ENCODE assay signal across 35 cellular contexts in the genomic region with DNA sequence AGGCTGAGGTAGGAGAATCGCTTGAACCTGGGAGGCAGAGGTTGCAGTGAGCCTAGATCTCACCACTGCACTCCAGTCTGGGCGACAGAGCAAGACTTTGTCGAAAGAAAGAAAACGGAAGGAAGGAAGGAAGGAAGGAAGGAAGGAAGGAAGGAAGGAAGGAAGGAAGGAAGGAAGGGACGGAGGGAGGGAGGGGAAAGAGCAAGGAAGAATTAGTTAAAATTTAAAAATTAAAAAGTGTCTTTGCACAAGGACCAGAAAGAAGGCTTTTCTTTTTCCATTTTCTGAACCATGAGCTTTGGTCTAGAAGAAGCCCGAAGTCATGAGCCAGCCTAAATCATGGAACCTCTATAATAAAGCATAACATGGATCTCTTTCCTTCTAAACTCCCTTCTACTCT.
DNase-seq lines count a peak whose midpoint lies in the region; ATAC-seq, FAIRE-seq and TF ChIP-seq lines count a peak whose summit lies in the region.
"Had no signal": no experiment of that assay in that cellular context is flagged by ENCODE, and none has a peak within 500 bp of the region (broad histone marks: within the 10 kb centered on the region; RNA-seq: fewer than 3 reads in every experiment).

No MANE protein-coding gene starts in this region.

- POLR2A ChIA-PET in HepG2 (lab: Yijun Ruan, JAX), result no interaction called here
- POLR2A ChIA-PET in A673 (lab: Charles Lee; ENCODE audit: low non-redundant PET), result interaction anchor here (0.6 to 0.7 kb wide), 4 partner anchors 8 to 1006 kb away, joined by 5 to 7 read pairs (median 6); no protein-coding TSS in a partner anchor
- POLR2A ChIA-PET in HEK293 (lab: Yijun Ruan, JAX), result no interaction called here
- POLR2A ChIA-PET in OCI-LY7 (lab: Charles Lee), result interaction anchor here (0.6 to 2.4 kb wide), 4 partner anchors 8 to 406 kb away, joined by 3 to 11 read pairs (median 3); no protein-coding TSS in a partner anchor

- H3K27ac ChIP-seq in HepG2 (ENCODE audit: extremely low read length, insufficient read depth, low read length) (no peak overlapping the region), right lobe of liver (no peak overlapping the region), A673 (ENCODE audit: low read depth, low read length, poor library complexity, severe bottlenecking) (peak overlapping the region; percentile 89), HEK293 (ENCODE audit: extremely low read depth, low read depth, low read length) (no peak overlapping the region), SK-N-MC (peak overlapping the region; percentile 85), esophagus squamous epithelium (no peak overlapping the region), OCI-LY7 (ENCODE audit: low read depth, low read length, poor library complexity, severe bottlenecking) (no peak overlapping the region)
- H3K27ac ChIP-seq: 22Rv1; A549; BLaER1; BLaER1 treated with 17β-estradiol and CSF1 and Interleukin-3, amounts not matched to agents 10 nM and 100 nM; C4-2B had no signal

- no peak for TF ChIP-seq RAD21 in HepG2 (CRISPR knock-in tag; IDR thresholded peaks at IDR 0.05)

- no TSS peak for BruUV-seq in HepG2 (replicated peaks; lab: Mats Ljungman, UMichigan)
- no TSS peak for BruUV-seq in A673 (replicated peaks; lab: Mats Ljungman, UMichigan)
- no TSS peak for BruUV-seq in OCI-LY7 (replicated peaks; lab: Mats Ljungman, UMichigan)

- FAIRE-seq in HepG2 (lab: Jason Lieb, UNC), result no peak
- FAIRE-seq: A204.1, A549, D721Med had no signal

- CTCF ChIA-PET in HepG2 (lab: Yijun Ruan, JAX; ENCODE audit: low intra/inter-chr PET ratio, low total read pairs) (no interaction called here), A673 (lab: Charles Lee) (interaction anchor here (0.5 to 2.1 kb wide), 7 partner anchors 9 to 392 kb away, joined by 3 to 23 read pairs (median 6); no protein-coding TSS in a partner anchor), HEK293 (lab: Yijun Ruan, JAX) (interaction anchor here (0.8 to 1.3 kb wide), 2 partner anchors 10 to 391 kb away, joined by 3 to 4 read pairs; no protein-coding TSS in a partner anchor), OCI-LY7 (lab: Charles Lee; ENCODE audit: unreplicated experiment) (interaction anchor here (1.1 kb wide), 1 partner anchor 337 kb away, joined by 3 read pairs; no protein-coding TSS in a partner anchor)

- H3K4me3 ChIP-seq in HepG2 (replicated peaks in 1 of 3; ENCODE audit: insufficient read depth in 1 of 3, low read depth in 2 of 3, low read length in 3 of 3) (no peak overlapping the region), right lobe of liver (no peak overlapping the region), A673 (ENCODE audit: low read depth, low read length, poor library complexity, severe bottlenecking) (no peak overlapping the region), HEK293 (ENCODE audit: low read depth, low read length) (no peak overlapping the region), SK-N-MC (no peak overlapping the region), esophagus squamous epithelium (no peak overlapping the region), OCI-LY7 (ENCODE audit: low read depth, low read length, poor library complexity, severe bottlenecking) (no peak overlapping the region), MG63 (no peak overlapping the region)
- H3K4me3 ChIP-seq: A549; BLaER1; BLaER1 treated with 17β-estradiol and CSF1 and Interleukin-3, amounts not matched to agents 10 nM and 100 nM had no signal

- H3K4me1 ChIP-seq in HepG2 (ENCODE audit: insufficient read depth, low read length), result no peaks in the 10 kb centered on the region
- H3K4me1 ChIP-seq in right lobe of liver, result no peaks in the 10 kb centered on the region
- H3K4me1 ChIP-seq in A673 (ENCODE audit: insufficient read depth, low read length, poor library complexity, severe bottlenecking), result peaks cover 26% of the 10 kb centered on the region
- H3K4me1 ChIP-seq in HEK293 (ENCODE audit: control insufficient read depth, insufficient read depth, low read length), result no peaks in the 10 kb centered on the region
- no peaks in the 10 kb centered on the region for H3K4me1 ChIP-seq in esophagus squamous epithelium
- H3K4me1 ChIP-seq in OCI-LY7 (ENCODE audit: insufficient read depth, low read length, poor library complexity, severe bottlenecking), result no peaks in the 10 kb centered on the region
- H3K4me1 ChIP-seq: A549; BE2C; BLaER1; BLaER1 treated with 17β-estradiol and CSF1 and Interleukin-3, amounts not matched to agents 10 nM and 100 nM; Caco-2 had no signal

- in situ Hi-C loops in HepG2 (cut with HindIII; ENCODE audit: extremely low pct_ligation_motif_present, low pct_unique_long_range_greater_than_20kb), result no loop called here

- no peak overlapping the region for H3K9ac ChIP-seq in HepG2 (ENCODE audit: insufficient read depth, low read depth, low read length)
- H3K9ac ChIP-seq in SK-N-MC (ENCODE audit: insufficient read length), result no peak overlapping the region
- H3K9ac ChIP-seq: BLaER1; BLaER1 treated with 17β-estradiol and CSF1 and Interleukin-3, amounts not matched to agents 10 nM and 100 nM had no signal

- ATAC-seq in HepG2, result no peak
- no peak for ATAC-seq in right lobe of liver
- ATAC-seq: A549; CD8-positive, alpha-beta T cell had no signal

- H3K79me2 ChIP-seq in HepG2 (ENCODE audit: insufficient read depth, low read length) (no peaks in the 10 kb centered on the region), OCI-LY7 (ENCODE audit: insufficient read depth, low read depth, low read length) (no peaks in the 10 kb centered on the region)

- no peaks in the 10 kb centered on the region for H3K9me2 ChIP-seq in OCI-LY7 (ENCODE audit: insufficient read depth, low read length)

- no peak overlapping the region for H2AFZ ChIP-seq in HepG2 (ENCODE audit: low read length)
- no peak overlapping the region for H2AFZ ChIP-seq in OCI-LY7 (ENCODE audit: low read length)

- TF ChIP-seq EP300 in HepG2 (IDR thresholded peaks at IDR 0.05; ENCODE audit: low read depth in 2 of 2, low read length in 2 of 2) (no peak), HepG2 (CRISPR knock-in tag; IDR thresholded peaks at IDR 0.05; ENCODE audit: borderline replicate concordance) (no peak)

- H3K36me3 ChIP-seq in HepG2 (replicated peaks in 1 of 2; ENCODE audit: control insufficient read depth in 1 of 2, insufficient read depth in 2 of 2, low read length in 2 of 2) (no peaks in the 10 kb centered on the region), right lobe of liver (no peaks in the 10 kb centered on the region), A673 (ENCODE audit: insufficient read depth, low read length, poor library complexity, severe bottlenecking) (no peaks in the 10 kb centered on the region), HEK293 (ENCODE audit: control insufficient read depth in 2 of 2, insufficient read depth in 1 of 2, low read length in 2 of 2) (no peaks in the 10 kb centered on the region), SK-N-MC (ENCODE audit: insufficient read depth, low read length) (no peaks in the 10 kb centered on the region), esophagus squamous epithelium (no peaks in the 10 kb centered on the region), OCI-LY7 (ENCODE audit: insufficient read depth, low read length) (no peaks in the 10 kb centered on the region), MG63 (no peaks in the 10 kb centered on the region)
- H3K36me3 ChIP-seq: BE2C; BLaER1; BLaER1 treated with 17β-estradiol and CSF1 and Interleukin-3, amounts not matched to agents 10 nM and 100 nM had no signal

- H3K27me3 ChIP-seq in HepG2 (ENCODE audit: control insufficient read depth in 1 of 2, insufficient read depth in 2 of 2, low read length in 2 of 2) (no peaks in the 10 kb centered on the region), right lobe of liver (no peaks in the 10 kb centered on the region), A673 (replicated peaks; ENCODE audit: insufficient read depth, low read depth, low read length, poor library complexity) (no peaks in the 10 kb centered on the region), esophagus squamous epithelium (no peaks in the 10 kb centered on the region), MG63 (no peaks in the 10 kb centered on the region)
- H3K27me3 ChIP-seq: BE2C; BLaER1; BLaER1 treated with 17β-estradiol and CSF1 and Interleukin-3, amounts not matched to agents 10 nM and 100 nM had no signal

- H4K20me1 ChIP-seq in HepG2 (ENCODE audit: insufficient read depth, low read length) (no peaks in the 10 kb centered on the region), OCI-LY7 (ENCODE audit: insufficient read depth, low read length) (no peaks in the 10 kb centered on the region)
- H4K20me1 ChIP-seq: BLaER1; BLaER1 treated with 17β-estradiol and CSF1 and Interleukin-3, amounts not matched to agents 10 nM and 100 nM had no signal

- intact Hi-C loops in HepG2 (cut with micrococcal nuclease; ENCODE audit: unreplicated experiment) (no loop called here), right lobe of liver (cut with DNase I) (no loop called here), A673 (cut with micrococcal nuclease; ENCODE audit: unreplicated experiment) (loop anchor here (1.0 to 5.0 kb wide), 7 partner anchors 71 to 836 kb away; no protein-coding TSS in a partner anchor), esophagus squamous epithelium (cut with DNase I) (no loop called here), OCI-LY7 (cut with micrococcal nuclease; ENCODE audit: unreplicated experiment) (no loop called here)

- TF ChIP-seq POLR2A in HepG2 (IDR thresholded peaks at IDR 0.05; ENCODE audit: insufficient read depth in 1 of 2, low read depth in 2 of 2, low read length in 2 of 2), result no peak
- TF ChIP-seq POLR2A in right lobe of liver (IDR thresholded peaks at IDR 0.05), result no peak
- TF ChIP-seq POLR2A in esophagus squamous epithelium (IDR thresholded peaks at IDR 0.05), result no peak

- DNase-seq in HepG2 (ENCODE audit: low spot score) (no peak), right lobe of liver (no peak), A673 (ENCODE audit: low spot score) (peak; percentile 83), SK-N-MC (ENCODE audit: low read depth, low spot score) (peak; percentile 81), esophagus squamous epithelium (lab: John Stamatoyannopoulos, UW) (no peak), OCI-LY7 (ENCODE audit: low spot score) (no peak), MG63 (no peak)
- DNase-seq: 8988T; ACHN; AML-193; BE2C; C1 segment of cervical spinal cord; Caco-2; Calu3; CD4-positive, alpha-beta memory T cell; CD4-positive, alpha-beta T cell; CD4-positive, CD25-positive, alpha-beta regulatory T cell; CD8-positive, alpha-beta memory T cell; CD8-positive, alpha-beta T cell; COR-L47; DMS 273 treated with DMSO at 0.1 percent for 48 hours; DMS153; DMS53; DMS79; DMS79 treated with DMSO at 0.1 percent for 48 hours; DND-41; EL had no signal

- no peak for TF ChIP-seq CTCF in HepG2 (CRISPR knock-in tag; IDR thresholded peaks at IDR 0.05)
- TF ChIP-seq CTCF in right lobe of liver (IDR thresholded peaks at IDR 0.05), result no peak
- no peak for TF ChIP-seq CTCF in A673 (conservative IDR thresholded peaks at IDR 0.05; ENCODE audit: low read depth, low read length)
- TF ChIP-seq CTCF in HEK293 (tag by site-specific recombination; IDR thresholded peaks at IDR 0.05), result no peak
- no peak for TF ChIP-seq CTCF in esophagus squamous epithelium (IDR thresholded peaks at IDR 0.05)
- no peak for TF ChIP-seq CTCF in OCI-LY7 (conservative IDR thresholded peaks at IDR 0.05; ENCODE audit: low read length)

- 5% methylated on average over 6 of the region's 6 CpGs for WGBS in HepG2 (ENCODE audit: low lambda C conversion rate)
- WGBS in right lobe of liver (ENCODE audit: insufficient coverage, low coverage, low lambda C conversion rate, missing lambda C conversion rate), result 57% methylated on average over 5 of the region's 6 CpGs
- WGBS in esophagus squamous epithelium, 2 donors, result 76 to 89% methylated on average over 5 to 6 of the region's 6 CpGs

- H3K4me2 ChIP-seq in HepG2 (ENCODE audit: low read depth, low read length) (no peak overlapping the region), OCI-LY7 (ENCODE audit: low read length) (no peak overlapping the region)
- H3K4me2 ChIP-seq: A549; BLaER1; BLaER1 treated with 17β-estradiol and CSF1 and Interleukin-3, amounts not matched to agents 10 nM and 100 nM had no signal

- no peaks in the 10 kb centered on the region for H3K9me3 ChIP-seq in HepG2 (ENCODE audit: low read length)
- no peaks in the 10 kb centered on the region for H3K9me3 ChIP-seq in right lobe of liver
- H3K9me3 ChIP-seq in A673 (ENCODE audit: low read depth, low read length, poor library complexity, severe bottlenecking), result no peaks in the 10 kb centered on the region
- H3K9me3 ChIP-seq in HEK293 (ENCODE audit: control insufficient read depth, insufficient read depth, low read depth, low read length), result no peaks in the 10 kb centered on the region
- H3K9me3 ChIP-seq in SK-N-MC (ENCODE audit: low read depth, low read length), result no peaks in the 10 kb centered on the region
- no peaks in the 10 kb centered on the region for H3K9me3 ChIP-seq in esophagus squamous epithelium
- no peaks in the 10 kb centered on the region for H3K9me3 ChIP-seq in OCI-LY7 (ENCODE audit: low read length)
- H3K9me3 ChIP-seq in MG63, result no peaks in the 10 kb centered on the region
- H3K9me3 ChIP-seq: A549; BE2C; BLaER1; BLaER1 treated with 17β-estradiol and CSF1 and Interleukin-3, amounts not matched to agents 10 nM and 100 nM; Caco-2 had no signal

Comparison
In these comparisons a context has a peak if more than half of its experiments do, and no peak if none do; other contexts are left out.
1. DNase-seq: peak in A673 (single experiment) and SK-N-MC (single experiment); none in HepG2 (single experiment), right lobe of liver (0 of 3), esophagus squamous epithelium (single experiment), OCI-LY7 (single experiment) and MG63 (single experiment).
2. H3K27ac ChIP-seq: peak in A673 (single experiment) and SK-N-MC (single experiment); none in HepG2 (single experiment), right lobe of liver (0 of 3), HEK293 (single experiment), esophagus squamous epithelium (0 of 4) and OCI-LY7 (single experiment).
3. POLR2A ChIA-PET loops: an anchor here in A673 (0.6 to 0.7 kb wide) and OCI-LY7 (0.6 to 2.4 kb wide); none called in HepG2 and HEK293.